18 cellular contexts compared by ENCODE assay signal in genomic region chr15:22880068-22880980, GRCh38. TPM values are rescaled to one million over a fixed set of nuclear protein-coding genes. Genes with fewer than 3 reads are reported as not detected.
DNase-seq lines count a peak whose midpoint lies in the region; ATAC-seq and TF ChIP-seq lines count a peak whose summit lies in the region.
"Had no signal": no experiment of that assay in that cellular context is flagged by ENCODE, and none has a peak within 500 bp of the region (broad histone marks: within the 10 kb centered on the region; RNA-seq: fewer than 3 reads in every experiment).

No MANE protein-coding gene starts in this region.

- no peak overlapping the region for H2BK12ac ChIP-seq in trophoblast cell (ENCODE audit: low read length)

- no peaks in the 10 kb centered on the region for H3K27me3 Mint-ChIP-seq in activated naive CD8-positive, alpha-beta T cell treated with anti-CD3 and anti-CD28 coated beads, Interleukin-2, amount 10 ng/mL, durations not matched to agents 7 days and 5 days
- no peaks in the 10 kb centered on the region for H3K27me3 Mint-ChIP-seq in activated naive CD8-positive, alpha-beta T cell treated with anti-CD3 and anti-CD28 coated beads for 36 hours

- H2AFZ ChIP-seq in trophoblast cell (ENCODE audit: insufficient read depth, low read length, poor library complexity), result no peak overlapping the region
- H2AFZ ChIP-seq: GM23338 had no signal

- H3K23ac ChIP-seq in trophoblast cell (ENCODE audit: low read length), result no peak overlapping the region

- in situ Hi-C loops in ACHN (cut with HindIII; ENCODE audit: low pct_ligation_motif_present, low pct_unique_long_range_greater_than_20kb, low sequenced_read_pairs), result no loop called here

- H3K27me3 ChIP-seq in body of pancreas (no peaks in the 10 kb centered on the region), mucosa of rectum (ENCODE audit: control insufficient read depth in 2 of 2, insufficient read depth in 2 of 2, low read length in 2 of 2) (no peaks in the 10 kb centered on the region), trophoblast cell (ENCODE audit: insufficient read depth, low read length) (no peaks in the 10 kb centered on the region)
- H3K27me3 ChIP-seq: BLaER1 had no signal

- H2BK120ac ChIP-seq in trophoblast cell (ENCODE audit: insufficient read depth, low read length, poor library complexity), result no peak overlapping the region

- no peak overlapping the region for H3K4me3 Mint-ChIP-seq in activated naive CD8-positive, alpha-beta T cell treated with anti-CD3 and anti-CD28 coated beads, Interleukin-2, amount 10 ng/mL, durations not matched to agents 7 days and 5 days
- H3K4me3 Mint-ChIP-seq in activated naive CD8-positive, alpha-beta T cell treated with anti-CD3 and anti-CD28 coated beads for 36 hours, result no peak overlapping the region
- H3K4me3 Mint-ChIP-seq: CD8-positive, alpha-beta memory T cell; GM23338; HFFc6 had no signal

- peak overlapping the region; percentile 16 for H3K18ac ChIP-seq in trophoblast cell (ENCODE audit: low read length)

- H3K9me3 ChIP-seq in body of pancreas (no peaks in the 10 kb centered on the region), mucosa of rectum (ENCODE audit: control insufficient read depth in 2 of 2, low read length in 2 of 2) (no peaks in the 10 kb centered on the region), trophoblast cell (ENCODE audit: insufficient read depth, low read depth, low read length) (peaks cover 2% of the 10 kb centered on the region)
- H3K9me3 ChIP-seq: Caco-2 had no signal

- POLR2A ChIA-PET in activated naive CD8-positive, alpha-beta T cell treated with anti-CD3 and anti-CD28 coated beads, Interleukin-2, amount 10 ng/mL, durations not matched to agents 7 days and 5 days (lab: Charles Lee), result interaction anchor here (0.6 kb wide), 1 partner anchor 94 kb away, joined by 3 read pairs; no protein-coding TSS in a partner anchor

- peaks cover 6% of the 10 kb centered on the region for H3K4me1 Mint-ChIP-seq in activated naive CD8-positive, alpha-beta T cell treated with anti-CD3 and anti-CD28 coated beads, Interleukin-2, amount 10 ng/mL, durations not matched to agents 7 days and 5 days
- H3K4me1 Mint-ChIP-seq in activated naive CD8-positive, alpha-beta T cell treated with anti-CD3 and anti-CD28 coated beads for 36 hours, result no peaks in the 10 kb centered on the region

- peak; percentile 71 for ATAC-seq in activated naive CD8-positive, alpha-beta T cell treated with anti-CD3 and anti-CD28 coated beads, Interleukin-2, amount 10 ng/mL, durations not matched to agents 7 days and 5 days (ENCODE audit: low read depth)
- ATAC-seq in body of pancreas (peak; percentile 60), HG03442 (IDR thresholded peaks at IDR 0.05; ENCODE audit: unreplicated experiment) (no peak)
- ATAC-seq: GM23338 had no signal

- H3K14ac ChIP-seq in trophoblast cell (ENCODE audit: low read length), result no peak overlapping the region

- H3K79me2 ChIP-seq in trophoblast cell (ENCODE audit: control insufficient read depth, insufficient read depth, low read length, poor library complexity), result no peaks in the 10 kb centered on the region

- H2AK5ac ChIP-seq in trophoblast cell (ENCODE audit: low read length), result no peak overlapping the region

- H2BK5ac ChIP-seq in trophoblast cell (ENCODE audit: low read depth, low read length, poor library complexity), result no peak overlapping the region

- intact Hi-C loops in body of pancreas (cut with DNase I), result no loop called here

- H3K9ac ChIP-seq in mucosa of rectum (ENCODE audit: low read depth in 1 of 2, low read length in 2 of 2) (no peak overlapping the region), trophoblast cell (ENCODE audit: low read length) (no peak overlapping the region)
- H3K9ac ChIP-seq: BLaER1 had no signal

- H3K79me1 ChIP-seq in trophoblast cell (ENCODE audit: low read length), result no peaks in the 10 kb centered on the region

- H4K91ac ChIP-seq in trophoblast cell (ENCODE audit: low read depth, low read length), result no peak overlapping the region

- H3K27ac ChIP-seq in body of pancreas, result peak overlapping the region in 1 of 4 donors; percentile 2
- H3K27ac ChIP-seq in mucosa of rectum (ENCODE audit: low read depth in 2 of 2, low read length in 2 of 2), result peak overlapping the region; percentile 3 to 39
- no peak overlapping the region for H3K27ac ChIP-seq in trophoblast cell (ENCODE audit: low read depth, low read length)
- H3K27ac ChIP-seq: 22Rv1, BLaER1 had no signal

- no peak overlapping the region for H4K8ac ChIP-seq in trophoblast cell (ENCODE audit: low read depth, low read length)

- H3K4me1 ChIP-seq in body of pancreas, result peaks cover 10% of the 10 kb centered on the region
- peaks cover 4 to 21% of the 10 kb centered on the region in 2 donors for H3K4me1 ChIP-seq in mucosa of rectum (ENCODE audit: control insufficient read depth in 2 of 2, insufficient read depth in 2 of 2, low read length in 2 of 2)
- H3K4me1 ChIP-seq in trophoblast cell (ENCODE audit: control insufficient read depth in 1 of 2, insufficient read depth in 2 of 2, low read length in 2 of 2), result peaks cover 0 to 6% of the 10 kb centered on the region in 2 experiments

- H3K4me2 ChIP-seq in trophoblast cell (ENCODE audit: low read length), result no peak overlapping the region
- H3K4me2 ChIP-seq: BLaER1, GM23338 had no signal

- no peak overlapping the region for H3K4ac ChIP-seq in trophoblast cell (ENCODE audit: low read depth, low read length)

- TF ChIP-seq POLR2A in body of pancreas (IDR thresholded peaks at IDR 0.05), result no peak

- peaks cover 4 to 28% of the 10 kb centered on the region in 2 donors for H3K36me3 ChIP-seq in body of pancreas (replicated peaks in 1 of 2; ENCODE audit: insufficient read depth in 1 of 2, low read depth in 2 of 2)
- H3K36me3 ChIP-seq in mucosa of rectum (ENCODE audit: control insufficient read depth in 2 of 2, insufficient read depth in 2 of 2, low read length in 2 of 2), result peaks cover 40 to 47% of the 10 kb centered on the region in 2 donors
- H3K36me3 ChIP-seq in trophoblast cell (ENCODE audit: control insufficient read depth in 1 of 2, insufficient read depth in 2 of 2, low read length in 2 of 2), result peaks cover 47 to 56% of the 10 kb centered on the region in 2 experiments

- H3K27ac Mint-ChIP-seq in activated naive CD8-positive, alpha-beta T cell treated with anti-CD3 and anti-CD28 coated beads, Interleukin-2, amount 10 ng/mL, durations not matched to agents 7 days and 5 days, result no peak overlapping the region
- no peak overlapping the region for H3K27ac Mint-ChIP-seq in activated naive CD8-positive, alpha-beta T cell treated with anti-CD3 and anti-CD28 coated beads for 36 hours
- H3K27ac Mint-ChIP-seq: GM23338, HFFc6 had no signal

- no peak for DNase-seq in activated naive CD8-positive, alpha-beta T cell treated with anti-CD3 and anti-CD28 coated beads, Interleukin-2, amount 10 ng/mL, durations not matched to agents 7 days and 5 days
- no peak for DNase-seq in activated naive CD8-positive, alpha-beta T cell treated with anti-CD3 and anti-CD28 coated beads for 36 hours
- DNase-seq in body of pancreas (peak; percentile 43 to 64 (median 52)), trophoblast cell (no peak), ACHN (no peak), SIG-M5 treated with dmso at 0.1 percent for 504 hours (lab: John Stamatoyannopoulos, UW; ENCODE audit: unreplicated experiment) (no peak)
- DNase-seq: AML-193; CD8-positive, alpha-beta memory T cell; DMS53; HCEC 1CT; HFFc6; IMR-90 had no signal

- H3K36me3 Mint-ChIP-seq in activated naive CD8-positive, alpha-beta T cell treated with anti-CD3 and anti-CD28 coated beads, Interleukin-2, amount 10 ng/mL, durations not matched to agents 7 days and 5 days, result no peaks in the 10 kb centered on the region
- peaks cover 6% of the 10 kb centered on the region for H3K36me3 Mint-ChIP-seq in activated naive CD8-positive, alpha-beta T cell treated with anti-CD3 and anti-CD28 coated beads for 36 hours

- H4K12ac ChIP-seq in trophoblast cell (ENCODE audit: low read depth, low read length), result no peak overlapping the region

- H3K4me3 ChIP-seq in body of pancreas (no peak overlapping the region), mucosa of rectum (ENCODE audit: low read length in 2 of 2) (no peak overlapping the region), trophoblast cell (ENCODE audit: low read depth, low read length) (no peak overlapping the region)
- H3K4me3 ChIP-seq: BLaER1, GM23338 had no signal

- TF ChIP-seq CTCF in body of pancreas (IDR thresholded peaks at IDR 0.05), result no peak

- WGBS in body of pancreas, 2 donors, result 70 to 83% methylated on average over 24 to 33 of the region's 33 CpGs
- WGBS in trophoblast cell (ENCODE audit: extremely low coverage, insufficient coverage, insufficient read length), result no CpG with 5 or more reads among the region's 33 CpGs

- no peaks in the 10 kb centered on the region for H3K9me3 Mint-ChIP-seq in activated naive CD8-positive, alpha-beta T cell treated with anti-CD3 and anti-CD28 coated beads, Interleukin-2, amount 10 ng/mL, durations not matched to agents 7 days and 5 days
- H3K9me3 Mint-ChIP-seq in activated naive CD8-positive, alpha-beta T cell treated with anti-CD3 and anti-CD28 coated beads for 36 hours, result no peaks in the 10 kb centered on the region
- H3K9me3 Mint-ChIP-seq: CD8-positive, alpha-beta memory T cell; HFFc6 had no signal

RNA-seq across cellular contexts. Expression of gene NIPA2, which starts 41.9 kb away (rescaled TPM):
- total RNA-seq in activated naive CD8-positive, alpha-beta T cell treated with anti-CD3 and anti-CD28 coated beads, Interleukin-2, amount 10 ng/mL, durations not matched to agents 7 days and 5 days, result 10 to 100 TPM; 42.2 to 47.9 TPM
- total RNA-seq in activated naive CD8-positive, alpha-beta T cell treated with anti-CD3 and anti-CD28 coated beads for 36 hours, result 10 to 100 TPM; 96.7 to 97.8 TPM
- 10 to 100 TPM; 21.8 to 37.2 TPM for total RNA-seq in body of pancreas
- polyA plus RNA-seq in trophoblast cell (2013), result 81.2 and 81.5 TPM in 2 replicates

Comparison
In these comparisons a context has a peak if more than half of its experiments do, and no peak if none do; other contexts are left out.
1. DNase-seq: peak in body of pancreas (4 of 4); none in activated naive CD8-positive, alpha-beta T cell treated with anti-CD3 and anti-CD28 coated beads, Interleukin-2, amount 10 ng/mL, durations not matched to agents 7 days and 5 days (single experiment), activated naive CD8-positive, alpha-beta T cell treated with anti-CD3 and anti-CD28 coated beads for 36 hours (single experiment), trophoblast cell (0 of 2), ACHN (single experiment) and SIG-M5 treated with dmso at 0.1 percent for 504 hours (single experiment).